ENCODE assay signal across 1 cellular context in the genomic region with DNA sequence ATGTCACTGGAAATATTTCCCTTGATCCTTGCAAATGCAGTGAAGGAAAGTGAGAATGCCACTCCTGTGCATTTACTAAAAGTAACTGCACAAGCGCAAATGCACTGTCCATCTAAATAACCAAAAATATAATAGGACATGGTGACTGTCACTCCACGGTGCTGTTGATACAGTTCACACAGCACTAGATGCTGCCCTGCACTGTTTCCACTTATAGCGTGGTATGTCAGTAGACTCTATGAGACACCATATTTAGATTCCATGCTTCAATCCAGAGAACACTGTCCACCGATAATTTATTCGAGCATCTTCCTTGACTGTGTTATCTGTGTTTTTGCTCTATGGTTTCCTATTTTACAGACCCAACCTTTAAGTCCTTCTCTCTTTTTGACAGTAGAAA.
TF ChIP-seq lines count a peak whose summit lies in the region.

No MANE protein-coding gene starts in this region.

TF ChIP-seq in IMR-90, 13 proteins besides CTCF, POLR2A, EP300 and RAD21 (continued from another document):
- TF ChIP-seq USF2 (IDR thresholded peaks at IDR 0.05; ENCODE audit: low read depth, low read length) (no peak), NFE2L2 (IDR thresholded peaks at IDR 0.05; ENCODE audit: low read depth, low read length) (no peak), RCOR1 (IDR thresholded peaks at IDR 0.05; ENCODE audit: insufficient replicate concordance, low read length) (no peak), CEBPB (IDR thresholded peaks at IDR 0.05; ENCODE audit: low read depth, low read length) (no peak), CHD1 (IDR thresholded peaks at IDR 0.05; ENCODE audit: low read depth, low read length) (no peak), RFX5 (IDR thresholded peaks at IDR 0.05; ENCODE audit: low read depth, low read length) (no peak)
- TF ChIP-seq, protein P1, sequence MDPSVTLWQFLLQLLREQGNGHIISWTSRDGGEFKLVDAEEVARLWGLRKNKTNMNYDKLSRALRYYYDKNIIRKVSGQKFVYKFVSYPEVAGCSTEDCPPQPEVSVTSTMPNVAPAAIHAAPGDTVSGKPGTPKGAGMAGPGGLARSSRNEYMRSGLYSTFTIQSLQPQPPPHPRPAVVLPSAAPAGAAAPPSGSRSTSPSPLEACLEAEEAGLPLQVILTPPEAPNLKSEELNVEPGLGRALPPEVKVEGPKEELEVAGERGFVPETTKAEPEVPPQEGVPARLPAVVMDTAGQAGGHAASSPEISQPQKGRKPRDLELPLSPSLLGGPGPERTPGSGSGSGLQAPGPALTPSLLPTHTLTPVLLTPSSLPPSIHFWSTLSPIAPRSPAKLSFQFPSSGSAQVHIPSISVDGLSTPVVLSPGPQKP (IDR thresholded peaks at IDR 0.05; ENCODE audit: borderline replicate concordance, low read depth, low read length): no peak
TF ChIP-seq in IMR-90: peak in this region for 0.
